12 cellular contexts compared by ENCODE assay signal in the genomic region with DNA sequence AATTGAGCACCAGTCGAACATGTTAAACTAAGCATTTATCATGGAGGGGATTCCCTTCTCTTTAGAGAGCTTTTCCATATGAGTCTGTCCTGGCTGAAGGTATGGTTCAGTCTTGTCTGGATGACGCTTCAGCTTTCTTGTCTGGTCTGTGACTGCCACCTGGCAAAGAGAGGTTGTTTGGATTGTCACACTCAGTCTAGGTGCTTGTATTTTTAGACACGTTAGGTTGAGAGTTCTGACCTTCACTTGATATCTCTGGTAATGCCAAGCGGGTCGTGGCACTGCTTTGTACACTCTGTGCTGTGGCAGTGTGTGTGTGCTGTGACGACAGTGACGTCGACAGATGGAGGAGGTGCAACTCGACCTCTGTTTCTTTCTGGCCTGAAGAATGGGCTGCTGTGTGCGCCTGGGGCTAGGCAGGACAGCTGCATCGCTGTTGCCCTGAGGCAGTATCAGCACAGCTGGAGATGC. TPM values are rescaled to one million over a fixed set of nuclear protein-coding genes. Genes with fewer than 3 reads are reported as not detected.
DNase-seq lines count a peak whose midpoint lies in the region; TF ChIP-seq lines count a peak whose summit lies in the region.
"Had no signal": no experiment of that assay in that cellular context is flagged by ENCODE, and none has a peak within 500 bp of the region (broad histone marks: within the 10 kb centered on the region; RNA-seq: fewer than 3 reads in every experiment).

No MANE protein-coding gene starts in this region.

- H3K23me2 ChIP-seq in H9 (ENCODE audit: insufficient read length, low read depth, low read length, poor library complexity, severe bottlenecking) = no peaks in the 10 kb centered on the region

- H3T11ph ChIP-seq in H9 (ENCODE audit: low read length) = no peak overlapping the region

- H3K27ac Mint-ChIP-seq in H9 = peak overlapping the region; percentile 54 to 58 (median 55); a peak in 4 of 7 replicates
- H3K27ac Mint-ChIP-seq: activated CD8-positive, alpha-beta T cell treated with anti-CD3 and anti-CD28 coated beads for 36 hours; activated naive CD8-positive, alpha-beta T cell treated with anti-CD3 and anti-CD28 coated beads, Interleukin-2, amount 50 U/mL, for 24 hours had no signal

- no peak overlapping the region for H3K4me2 ChIP-seq in H9 (ENCODE audit: insufficient read depth, insufficient read length, low read length)
- H3K4me2 ChIP-seq: SK-N-SH had no signal

- intact Hi-C loops in left ventricle myocardium inferior (cut with micrococcal nuclease) = no loop called here

- no peak overlapping the region for H4K8ac ChIP-seq in H9 (replicated peaks; ENCODE audit: insufficient read length, low read depth, low read length)

- no peak overlapping the region for H2AFZ ChIP-seq in H9 (ENCODE audit: low read length)

- H2BK120ac ChIP-seq in H9 (ENCODE audit: low read depth, low read length, poor library complexity, severe bottlenecking) = no peak overlapping the region

- peak; percentile 62 for DNase-seq in H9
- peak; percentile 44 to 67 for DNase-seq in SJCRH30
- peak; percentile 80 for DNase-seq in left ventricle myocardium inferior
- DNase-seq in pons (ENCODE audit: low spot score) = peak; percentile 89
- no peak for DNase-seq in NCI-H1048 (lab: John Stamatoyannopoulos, UW)
- no peak for DNase-seq in NCI-H82 treated with DMSO at 0.1 percent for 48 hours (lab: John Stamatoyannopoulos, UW; ENCODE audit: unreplicated experiment)
- no peak for DNase-seq in activated CD8-positive, alpha-beta memory T cell treated with anti-CD3 and anti-CD28 coated beads for 24 hours
- no peak for DNase-seq in activated CD4-positive, CD25-positive, alpha-beta regulatory T cell (lab: John Stamatoyannopoulos, UW)
- DNase-seq: activated CD8-positive, alpha-beta T cell treated with anti-CD3 and anti-CD28 coated beads for 36 hours; activated naive CD8-positive, alpha-beta T cell treated with anti-CD3 and anti-CD28 coated beads, Interleukin-2, amount 50 U/mL, for 24 hours; NCI-H2227 treated with DMSO at 0.1 percent for 48 hours; SK-N-SH had no signal

- no peak overlapping the region for H2BK5ac ChIP-seq in H9 (ENCODE audit: insufficient read length, low read length)

- no peak overlapping the region for H3K4ac ChIP-seq in H9 (ENCODE audit: low read depth, low read length)

- H3K4me1 ChIP-seq in H9 (ENCODE audit: insufficient read depth, low read length) (no peaks in the 10 kb centered on the region), SJCRH30 (peaks cover 8% of the 10 kb centered on the region; the same call in 1 of the 2 replicates), left ventricle myocardium inferior (peaks cover 17% of the 10 kb centered on the region)

- H3K9me3 ChIP-seq in H9 (ENCODE audit: control insufficient read depth, low read depth, low read length) (no peaks in the 10 kb centered on the region), SJCRH30 (replicated peaks) (no peaks in the 10 kb centered on the region), left ventricle myocardium inferior (replicated peaks) (no peaks in the 10 kb centered on the region)
- H3K9me3 ChIP-seq: SK-N-SH had no signal

- no peak overlapping the region for H3K23ac ChIP-seq in H9 (ENCODE audit: insufficient read length, low read depth, low read length)

- H3K36me3 ChIP-seq in SJCRH30 (no peaks in the 10 kb centered on the region; the same call in 1 of the 2 replicates), left ventricle myocardium inferior (no peaks in the 10 kb centered on the region)

- H3K4me3 Mint-ChIP-seq in H9 = no peak overlapping the region
- H3K4me3 Mint-ChIP-seq: activated CD8-positive, alpha-beta T cell treated with anti-CD3 and anti-CD28 coated beads for 36 hours; activated naive CD8-positive, alpha-beta T cell treated with anti-CD3 and anti-CD28 coated beads, Interleukin-2, amount 50 U/mL, for 24 hours had no signal

- H4K91ac ChIP-seq in H9 (ENCODE audit: insufficient read length, low read depth, low read length) = no peak overlapping the region

- no peak for TF ChIP-seq CTCF in H9 (conservative IDR thresholded peaks at IDR 0.05)
- TF ChIP-seq CTCF in left ventricle myocardium inferior (IDR thresholded peaks at IDR 0.05; ENCODE audit: borderline replicate concordance) = no peak

- H2BK12ac ChIP-seq in H9 (ENCODE audit: insufficient read length, low read depth, low read length) = no peak overlapping the region

- H3K27me3 ChIP-seq in H9 (ENCODE audit: insufficient read depth, low read length) = no peaks in the 10 kb centered on the region
- no peaks in the 10 kb centered on the region for H3K27me3 ChIP-seq in SJCRH30
- no peaks in the 10 kb centered on the region for H3K27me3 ChIP-seq in left ventricle myocardium inferior (ENCODE audit: low read depth)

- peaks cover 29 to 35% of the 10 kb centered on the region in 2 experiments for H3K4me1 Mint-ChIP-seq in H9

- no peak overlapping the region for H3K4me3 ChIP-seq in SJCRH30
- peak overlapping the region; percentile 22 for H3K4me3 ChIP-seq in left ventricle myocardium inferior

- no peaks in the 10 kb centered on the region for H3K9me3 Mint-ChIP-seq in H9
- H3K9me3 Mint-ChIP-seq: activated CD8-positive, alpha-beta T cell treated with anti-CD3 and anti-CD28 coated beads for 36 hours; activated naive CD8-positive, alpha-beta T cell treated with anti-CD3 and anti-CD28 coated beads, Interleukin-2, amount 50 U/mL, for 24 hours had no signal

- H2AK5ac ChIP-seq in H9 (ENCODE audit: insufficient read length, low read length) = no peak overlapping the region

- H3K9ac ChIP-seq in H9 (ENCODE audit: extremely low read depth, insufficient read length, low read length) = no peak overlapping the region
- H3K9ac ChIP-seq: SK-N-SH had no signal

- no peak overlapping the region for H3K18ac ChIP-seq in H9 (ENCODE audit: insufficient read length, low read depth, low read length)

- no peaks in the 10 kb centered on the region for H3K79me1 ChIP-seq in H9 (ENCODE audit: insufficient read depth, low read depth, low read length, poor library complexity, severe bottlenecking)

- no peak overlapping the region for H4K5ac ChIP-seq in H9 (ENCODE audit: insufficient read length, low read depth, low read length)

- H2BK15ac ChIP-seq in H9 (ENCODE audit: low read depth, low read length) = no peak overlapping the region

- no peak overlapping the region for H3K56ac ChIP-seq in H9 (ENCODE audit: insufficient read length, low read depth, low read length)

- H3K36me3 Mint-ChIP-seq in H9 (ENCODE audit: insufficient read depth in 1 of 3, low read depth in 3 of 3) = peaks cover 8 to 24% (median 21%) of the 10 kb centered on the region in 3 experiments

- no peaks in the 10 kb centered on the region for H4K20me1 ChIP-seq in H9 (ENCODE audit: control insufficient read depth, insufficient read depth, insufficient read length)

- no peak overlapping the region for H2BK20ac ChIP-seq in H9 (ENCODE audit: low read depth, low read length, poor library complexity, severe bottlenecking)

- H3K14ac ChIP-seq in H9 (ENCODE audit: insufficient read depth, low read length) = no peak overlapping the region

- H3K79me2 ChIP-seq in H9 (ENCODE audit: insufficient read depth, low read length) = peaks cover 60% of the 10 kb centered on the region

- H3K27ac ChIP-seq in H9 (ENCODE audit: insufficient read length, low read depth, low read length) (no peak overlapping the region), SJCRH30 (peak overlapping the region; percentile 18; the same call in 1 of the 2 replicates), left ventricle myocardium inferior (replicated peaks) (peak overlapping the region; percentile 89)

- no peaks in the 10 kb centered on the region for H3K27me3 Mint-ChIP-seq in H9 (ENCODE audit: low read depth)
- H3K27me3 Mint-ChIP-seq: activated CD8-positive, alpha-beta T cell treated with anti-CD3 and anti-CD28 coated beads for 36 hours; activated naive CD8-positive, alpha-beta T cell treated with anti-CD3 and anti-CD28 coated beads, Interleukin-2, amount 50 U/mL, for 24 hours had no signal

- WGBS in H9 (ENCODE audit: extremely low coverage, insufficient read length, low lambda C conversion rate) = no CpG with 5 or more reads among the region's 11 CpGs

RNA-seq across cellular contexts. Expression of a gene that starts 12.6 kb away (rescaled TPM):
- total RNA-seq in H9 (2021) (36.3 and 37.3 TPM in 2 replicates), left ventricle myocardium inferior (8.4 TPM)
- 12.8 and 13.8 TPM in 2 replicates for total RNA-seq in SJCRH30 (2014; rRNA removed; shearing (Covaris generic))

Comparison
In these comparisons a context has a peak if more than half of its experiments do, and no peak if none do; other contexts are left out.
1. DNase-seq: peak in H9 (single experiment), SJCRH30 (2 of 2), left ventricle myocardium inferior (single experiment) and pons (single experiment); none in NCI-H1048 (single experiment), NCI-H82 treated with DMSO at 0.1 percent for 48 hours (single experiment), activated CD8-positive, alpha-beta memory T cell treated with anti-CD3 and anti-CD28 coated beads for 24 hours (single experiment) and activated CD4-positive, CD25-positive, alpha-beta regulatory T cell (0 of 4).